ENCODE assay signal across 1 cellular context in the genomic region with DNA sequence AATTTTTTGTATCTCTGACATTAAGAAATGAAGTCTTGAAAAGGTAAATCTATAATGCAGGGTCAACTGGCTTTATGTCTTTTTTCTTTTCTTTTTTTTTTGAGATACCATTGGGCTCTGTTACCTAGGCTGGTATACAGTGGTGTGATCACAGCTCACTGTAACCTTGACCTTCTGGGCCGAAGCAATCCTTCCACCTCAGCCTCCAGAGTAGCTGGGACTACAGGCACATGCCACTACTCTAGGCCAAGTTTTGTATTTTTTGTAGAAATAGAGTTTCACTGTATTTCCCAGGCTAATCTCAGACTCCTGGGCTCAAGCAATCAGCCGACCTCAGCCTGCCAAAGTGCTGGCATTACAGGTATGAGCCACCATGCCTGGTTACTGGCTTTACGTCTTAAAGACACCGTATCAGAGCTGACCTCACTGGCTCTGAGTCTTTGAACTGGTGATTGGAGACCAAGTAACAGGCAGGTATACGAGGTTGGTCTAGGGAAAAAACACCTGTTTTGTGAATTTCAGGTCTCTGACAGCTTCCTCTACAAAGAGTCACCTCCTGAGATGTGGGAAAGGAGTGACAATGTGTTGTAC.
TF ChIP-seq lines count a peak whose summit lies in the region.

No MANE protein-coding gene starts in this region.

TF ChIP-seq in K562, 482 proteins besides CTCF, POLR2A, EP300 and RAD21 (continued from another document):
- TF ChIP-seq, protein P1, sequence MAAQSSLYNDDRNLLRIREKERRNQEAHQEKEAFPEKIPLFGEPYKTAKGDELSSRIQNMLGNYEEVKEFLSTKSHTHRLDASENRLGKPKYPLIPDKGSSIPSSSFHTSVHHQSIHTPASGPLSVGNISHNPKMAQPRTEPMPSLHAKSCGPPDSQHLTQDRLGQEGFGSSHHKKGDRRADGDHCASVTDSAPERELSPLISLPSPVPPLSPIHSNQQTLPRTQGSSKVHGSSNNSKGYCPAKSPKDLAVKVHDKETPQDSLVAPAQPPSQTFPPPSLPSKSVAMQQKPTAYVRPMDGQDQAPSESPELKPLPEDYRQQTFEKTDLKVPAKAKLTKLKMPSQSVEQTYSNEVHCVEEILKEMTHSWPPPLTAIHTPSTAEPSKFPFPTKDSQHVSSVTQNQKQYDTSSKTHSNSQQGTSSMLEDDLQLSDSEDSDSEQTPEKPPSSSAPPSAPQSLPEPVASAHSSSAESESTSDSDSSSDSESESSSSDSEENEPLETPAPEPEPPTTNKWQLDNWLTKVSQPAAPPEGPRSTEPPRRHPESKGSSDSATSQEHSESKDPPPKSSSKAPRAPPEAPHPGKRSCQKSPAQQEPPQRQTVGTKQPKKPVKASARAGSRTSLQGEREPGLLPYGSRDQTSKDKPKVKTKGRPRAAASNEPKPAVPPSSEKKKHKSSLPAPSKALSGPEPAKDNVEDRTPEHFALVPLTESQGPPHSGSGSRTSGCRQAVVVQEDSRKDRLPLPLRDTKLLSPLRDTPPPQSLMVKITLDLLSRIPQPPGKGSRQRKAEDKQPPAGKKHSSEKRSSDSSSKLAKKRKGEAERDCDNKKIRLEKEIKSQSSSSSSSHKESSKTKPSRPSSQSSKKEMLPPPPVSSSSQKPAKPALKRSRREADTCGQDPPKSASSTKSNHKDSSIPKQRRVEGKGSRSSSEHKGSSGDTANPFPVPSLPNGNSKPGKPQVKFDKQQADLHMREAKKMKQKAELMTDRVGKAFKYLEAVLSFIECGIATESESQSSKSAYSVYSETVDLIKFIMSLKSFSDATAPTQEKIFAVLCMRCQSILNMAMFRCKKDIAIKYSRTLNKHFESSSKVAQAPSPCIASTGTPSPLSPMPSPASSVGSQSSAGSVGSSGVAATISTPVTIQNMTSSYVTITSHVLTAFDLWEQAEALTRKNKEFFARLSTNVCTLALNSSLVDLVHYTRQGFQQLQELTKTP (IDR thresholded peaks at IDR 0.05; ENCODE audit: low read depth in 1 of 2, partially characterized antibody in 2 of 2): no peak
- TF ChIP-seq CAMTA2 (CRISPR knock-in tag; conservative IDR thresholded peaks at IDR 0.05): no peak
- no peak for TF ChIP-seq CCNT2 (IDR thresholded peaks at IDR 0.05; ENCODE audit: borderline replicate concordance, extremely low read depth, insufficient read length, low read depth, low read length)
- no peak for TF ChIP-seq ELF4 (CRISPR knock-in tag; IDR thresholded peaks at IDR 0.05)
